ENCODE assay signal across 29 cellular contexts in genomic region chr2:151040036-151040435, GRCh38.
DNase-seq lines count a peak whose midpoint lies in the region; FAIRE-seq and TF ChIP-seq lines count a peak whose summit lies in the region.
"Had no signal": no experiment of that assay in that cellular context is flagged by ENCODE, and none has a peak within 500 bp of the region (broad histone marks: within the 10 kb centered on the region; RNA-seq: fewer than 3 reads in every experiment).

No MANE protein-coding gene starts in this region.

- no peak for FAIRE-seq in bronchial epithelial cell (lab: Jason Lieb, UNC)
- FAIRE-seq: G401.6, H1, K562, TTC549 had no signal

- H3K36me3 ChIP-seq in bronchial epithelial cell (ENCODE audit: control insufficient read depth, insufficient read depth, low read length): no peaks in the 10 kb centered on the region
- H3K36me3 ChIP-seq: colonic mucosa, esophagus squamous epithelium, sigmoid colon, SJCRH30 had no signal

- no peak overlapping the region for H3K4me3 ChIP-seq in bronchial epithelial cell (ENCODE audit: low read depth, low read length)
- H3K4me3 ChIP-seq: colonic mucosa, esophagus squamous epithelium, K562, sigmoid colon, SJCRH30 had no signal

- no peaks in the 10 kb centered on the region for H3K27me3 ChIP-seq in bronchial epithelial cell (ENCODE audit: control insufficient read depth, insufficient read depth, low read length)
- H3K27me3 ChIP-seq: colonic mucosa, esophagus squamous epithelium, sigmoid colon, SJCRH30 had no signal

- no peak for TF ChIP-seq CTCF in bronchial epithelial cell (IDR thresholded peaks at IDR 0.05; ENCODE audit: insufficient read depth, low read length, severe bottlenecking)

- DNase-seq in EH (ENCODE audit: low read depth): peak; percentile 9
- DNase-seq in NCI-H69 (lab: John Stamatoyannopoulos, UW): peak; percentile 13
- DNase-seq in bronchial epithelial cell (ENCODE audit: low read depth): peak; percentile 93
- peak; percentile 38 for DNase-seq in iris pigment epithelial cell (ENCODE audit: low read depth)
- DNase-seq in kidney glomerular epithelial cell (lab: John Stamatoyannopoulos, UW): no peak
- DNase-seq in DMS153 treated with DMSO at 0.1 percent for 48 hours (lab: John Stamatoyannopoulos, UW; ENCODE audit: unreplicated experiment): no peak
- no peak for DNase-seq in cerebellum (ENCODE audit: low spot score)
- no peak for DNase-seq in activated naive CD4-positive, alpha-beta T cell (lab: John Stamatoyannopoulos, UW)
- DNase-seq: activated CD8-positive, alpha-beta memory T cell treated with anti-CD3 and anti-CD28 coated beads for 24 hours; activated gamma-delta T cell; activated naive CD8-positive, alpha-beta T cell treated with anti-CD3 and anti-CD28 coated beads, Interleukin-2, amount 50 U/mL, for 24 hours; activated T-cell treated with anti-CD3 and anti-CD28 coated beads, Interleukin-2, amount 50 U/mL, for 1 hour; CD4-positive, alpha-beta T cell; colonic mucosa; DMS153; effector memory CD8-positive, alpha-beta T cell; esophagus squamous epithelium; head of caudate nucleus; left cardiac atrium; MM.1S; NCI-H187; posterior cingulate gyrus; sigmoid colon; SJCRH30; T-helper 1 cell had no signal

Comparison
In these comparisons a context has a peak if more than half of its experiments do, and no peak if none do; other contexts are left out.
1. DNase-seq: peak in EH (single experiment), NCI-H69 (single experiment), bronchial epithelial cell (single experiment) and iris pigment epithelial cell (single experiment); none in kidney glomerular epithelial cell (single experiment), DMS153 treated with DMSO at 0.1 percent for 48 hours (single experiment), cerebellum (single experiment) and activated naive CD4-positive, alpha-beta T cell (0 of 4).